In genomic region chr16:17272716-17273115, GRCh38 we compare ENCODE assay signal across 12 cellular contexts.
DNase-seq lines count a peak whose midpoint lies in the region; ATAC-seq and TF ChIP-seq lines count a peak whose summit lies in the region.
"Had no signal": no experiment of that assay in that cellular context is flagged by ENCODE, and none has a peak within 500 bp of the region (broad histone marks: within the 10 kb centered on the region; RNA-seq: fewer than 3 reads in every experiment).

No MANE protein-coding gene starts in this region.

- H3K36me3 ChIP-seq in transverse colon (no peaks in the 10 kb centered on the region), A673 (ENCODE audit: insufficient read depth, low read length, poor library complexity, severe bottlenecking) (no peaks in the 10 kb centered on the region)

- no TSS peak for BruUV-seq in A673 (replicated peaks; lab: Mats Ljungman, UMichigan)

- TF ChIP-seq EP300 in transverse colon (IDR thresholded peaks at IDR 0.05; ENCODE audit: low read depth): no peak

- in situ Hi-C loops in transverse colon (cut with MboI; ENCODE audit: low pct_ligation_motif_present in 1 of 4, low pct_unique_long_range_greater_than_20kb in 1 of 4, low sequenced_read_pairs in 3 of 4): loop anchor here in 2 of 4 donors (10.0 to 25.0 kb wide), 2 partner anchors 190 to 202 kb away; partner anchors contain the start of gene XYLT1 (in 2 of the 2)

- intact Hi-C loops in transverse colon (cut with DNase I; ENCODE audit: low total_unique reads): no loop called here
- intact Hi-C loops in A673 (cut with micrococcal nuclease; ENCODE audit: unreplicated experiment): no loop called here

- H3K9me3 Mint-ChIP-seq in activated T-cell treated with anti-CD3 and anti-CD28 coated beads, Interleukin-2, amount 50 U/mL, for 72 hours: no peaks in the 10 kb centered on the region
- H3K9me3 Mint-ChIP-seq in activated naive CD8-positive, alpha-beta T cell treated with anti-CD3 and anti-CD28 coated beads, Interleukin-2, amount 10 ng/mL, durations not matched to agents 7 days and 5 days: no peaks in the 10 kb centered on the region
- no peaks in the 10 kb centered on the region for H3K9me3 Mint-ChIP-seq in immature natural killer cell
- H3K9me3 Mint-ChIP-seq: endodermal cell had no signal

- peaks cover 0 to 3% of the 10 kb centered on the region in 2 donors for H3K36me3 Mint-ChIP-seq in activated T-cell treated with anti-CD3 and anti-CD28 coated beads, Interleukin-2, amount 50 U/mL, for 72 hours (ENCODE audit: insufficient read depth in 2 of 2)
- H3K36me3 Mint-ChIP-seq in activated naive CD8-positive, alpha-beta T cell treated with anti-CD3 and anti-CD28 coated beads, Interleukin-2, amount 10 ng/mL, durations not matched to agents 7 days and 5 days: peaks cover 17% of the 10 kb centered on the region
- peaks cover 0 to 4% (median 0%) of the 10 kb centered on the region in 3 donors for H3K36me3 Mint-ChIP-seq in immature natural killer cell

- no peak for TF ChIP-seq POLR2A in transverse colon (IDR thresholded peaks at IDR 0.05)

- H3K9me3 ChIP-seq in transverse colon (no peaks in the 10 kb centered on the region), A673 (ENCODE audit: low read depth, low read length, poor library complexity, severe bottlenecking) (no peaks in the 10 kb centered on the region)

- H3K4me1 ChIP-seq in transverse colon (peaks cover 26 to 81% (median 64%) of the 10 kb centered on the region in 4 donors), A673 (ENCODE audit: insufficient read depth, low read length, poor library complexity, severe bottlenecking) (no peaks in the 10 kb centered on the region)

- H3K4me3 ChIP-seq in transverse colon (no peak overlapping the region), A673 (ENCODE audit: low read depth, low read length, poor library complexity, severe bottlenecking) (no peak overlapping the region)

- peak overlapping the region; percentile 50 to 70 for H3K4me3 Mint-ChIP-seq in activated T-cell treated with anti-CD3 and anti-CD28 coated beads, Interleukin-2, amount 50 U/mL, for 72 hours
- H3K4me3 Mint-ChIP-seq in activated naive CD8-positive, alpha-beta T cell treated with anti-CD3 and anti-CD28 coated beads, Interleukin-2, amount 10 ng/mL, durations not matched to agents 7 days and 5 days: peak overlapping the region; percentile 69
- peak overlapping the region in 1 of 5 donors; percentile 55 for H3K4me3 Mint-ChIP-seq in immature natural killer cell
- H3K4me3 Mint-ChIP-seq: endodermal cell had no signal

- peak overlapping the region; percentile 71 for H3K27ac Mint-ChIP-seq in activated T-cell treated with anti-CD3 and anti-CD28 coated beads, Interleukin-2, amount 50 U/mL, for 72 hours
- H3K27ac Mint-ChIP-seq in activated naive CD8-positive, alpha-beta T cell treated with anti-CD3 and anti-CD28 coated beads, Interleukin-2, amount 10 ng/mL, durations not matched to agents 7 days and 5 days: peak overlapping the region; percentile 86
- peak overlapping the region in 5 of 6 donors; percentile 7 to 80 (median 37) for H3K27ac Mint-ChIP-seq in immature natural killer cell
- H3K27ac Mint-ChIP-seq: endodermal cell had no signal

- no peak for TF ChIP-seq CTCF in transverse colon (IDR thresholded peaks at IDR 0.05)
- TF ChIP-seq CTCF in A673 (conservative IDR thresholded peaks at IDR 0.05; ENCODE audit: low read depth, low read length): no peak

- H3K4me1 Mint-ChIP-seq in activated T-cell treated with anti-CD3 and anti-CD28 coated beads, Interleukin-2, amount 50 U/mL, for 72 hours (ENCODE audit: low read depth): peaks cover 38% of the 10 kb centered on the region
- peaks cover 53% of the 10 kb centered on the region for H3K4me1 Mint-ChIP-seq in activated naive CD8-positive, alpha-beta T cell treated with anti-CD3 and anti-CD28 coated beads, Interleukin-2, amount 10 ng/mL, durations not matched to agents 7 days and 5 days
- H3K4me1 Mint-ChIP-seq in immature natural killer cell: peaks cover 62 to 72% of the 10 kb centered on the region in 2 donors

- no peaks in the 10 kb centered on the region for H3K27me3 ChIP-seq in transverse colon
- no peaks in the 10 kb centered on the region for H3K27me3 ChIP-seq in A673 (replicated peaks; ENCODE audit: insufficient read depth, low read depth, low read length, poor library complexity)

- H3K27ac ChIP-seq in transverse colon (peak overlapping the region; percentile 41 to 85 (median 73)), A673 (ENCODE audit: low read depth, low read length, poor library complexity, severe bottlenecking) (no peak overlapping the region)

- no peak for ATAC-seq in activated T-cell treated with anti-CD3 and anti-CD28 coated beads, Interleukin-2, amount 50 U/mL, for 72 hours (replicated peaks in 1 of 2)
- no peak for ATAC-seq in activated naive CD8-positive, alpha-beta T cell treated with anti-CD3 and anti-CD28 coated beads, Interleukin-2, amount 10 ng/mL, durations not matched to agents 7 days and 5 days (ENCODE audit: low read depth)
- ATAC-seq in GM19035 (IDR thresholded peaks at IDR 0.05; ENCODE audit: unreplicated experiment): no peak

- 81% methylated on average over 10 of the region's 10 CpGs; no CpG with 5 or more reads in 1 of the 2 donors for WGBS in transverse colon (ENCODE audit: low coverage in 1 of 2), 2 donors

- peaks cover 19% of the 10 kb centered on the region for H3K27me3 Mint-ChIP-seq in activated T-cell treated with anti-CD3 and anti-CD28 coated beads, Interleukin-2, amount 50 U/mL, for 72 hours (ENCODE audit: low read depth)
- H3K27me3 Mint-ChIP-seq in activated naive CD8-positive, alpha-beta T cell treated with anti-CD3 and anti-CD28 coated beads, Interleukin-2, amount 10 ng/mL, durations not matched to agents 7 days and 5 days: no peaks in the 10 kb centered on the region
- H3K27me3 Mint-ChIP-seq in immature natural killer cell (ENCODE audit: low read depth in 3 of 3): peaks cover 0 to 2% (median 0%) of the 10 kb centered on the region in 3 donors

- POLR2A ChIA-PET in activated naive CD8-positive, alpha-beta T cell treated with anti-CD3 and anti-CD28 coated beads, Interleukin-2, amount 10 ng/mL, durations not matched to agents 7 days and 5 days (lab: Charles Lee): interaction anchor here (0.9 to 1.5 kb wide), 4 partner anchors 11 to 97 kb away, joined by 3 to 5 read pairs (median 4); no protein-coding TSS in a partner anchor
- POLR2A ChIA-PET in A673 (lab: Charles Lee; ENCODE audit: low non-redundant PET): no interaction called here

- peak in 1 of 2 donors; percentile 6 for DNase-seq in activated T-cell treated with anti-CD3 and anti-CD28 coated beads, Interleukin-2, amount 50 U/mL, for 72 hours
- no peak for DNase-seq in activated T-cell treated with anti-CD3 and anti-CD28 coated beads for 4 hours
- DNase-seq in activated naive CD8-positive, alpha-beta T cell treated with anti-CD3 and anti-CD28 coated beads, Interleukin-2, amount 10 ng/mL, durations not matched to agents 7 days and 5 days: no peak
- DNase-seq in immature natural killer cell: no peak
- no peak for DNase-seq in transverse colon
- DNase-seq in NCI-H2196 (lab: John Stamatoyannopoulos, UW; ENCODE audit: unreplicated experiment): no peak
- no peak for DNase-seq in A673 (ENCODE audit: low spot score)
- DNase-seq: endodermal cell, GDM1, left ventricle myocardium superior, NCI-H1694 had no signal

- CTCF ChIA-PET in A673 (lab: Charles Lee): no interaction called here
